17 cellular contexts compared by ENCODE assay signal in the genomic region with DNA sequence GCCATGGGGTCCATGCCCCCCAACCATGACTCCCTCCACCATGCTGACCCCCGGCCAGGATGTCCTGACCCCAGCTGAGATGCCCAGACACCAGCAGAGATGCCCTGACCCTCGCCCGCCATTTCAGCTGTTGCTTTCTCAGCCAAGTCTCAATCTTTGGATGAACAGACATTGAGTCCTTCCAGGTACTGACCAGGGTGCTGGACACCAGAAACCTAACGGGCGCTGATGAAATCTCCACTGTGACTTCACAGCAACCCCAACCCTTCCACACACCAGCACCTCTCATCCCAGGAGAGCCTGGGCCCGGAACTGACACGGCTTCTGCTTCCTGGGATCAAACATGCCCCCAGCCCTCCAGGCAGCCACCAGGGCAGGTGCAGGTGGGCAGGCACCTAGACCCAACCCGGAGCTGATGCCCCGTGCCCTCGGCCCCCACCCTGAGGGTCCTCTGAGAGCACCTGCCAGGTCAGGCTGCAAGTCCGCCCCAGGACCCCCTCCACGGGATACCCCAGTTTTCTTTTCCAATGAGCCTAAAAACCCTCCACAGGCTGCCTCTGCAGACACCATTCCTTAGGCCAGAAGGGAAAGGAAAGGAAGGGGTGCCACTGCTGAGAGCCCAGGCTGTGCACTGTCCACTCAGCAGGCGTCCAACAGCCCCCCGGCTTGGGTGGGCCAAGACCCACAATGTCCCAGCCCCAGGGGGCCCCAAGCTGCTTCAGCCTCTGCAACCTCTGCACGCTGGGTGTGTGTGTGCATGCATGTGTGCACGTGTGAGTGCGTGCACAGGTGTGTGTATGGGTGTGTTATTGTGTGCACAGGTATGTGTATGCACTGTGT.
"Had no signal": no experiment of that assay in that cellular context is flagged by ENCODE, and none has a peak within 500 bp of the region (broad histone marks: within the 10 kb centered on the region; RNA-seq: fewer than 3 reads in every experiment).

No MANE protein-coding gene starts in this region.

- H3K9ac ChIP-seq: neural progenitor cell had no signal

- H3K4me3 ChIP-seq: esophagus muscularis mucosa, gastroesophageal sphincter, neural progenitor cell, psoas muscle, right lobe of liver, smooth muscle cell had no signal

- H3K9me3 Mint-ChIP-seq: activated T-helper 2 cell treated with anti-CD3 and anti-CD28 coated beads, Interferon-gamma antibody, Interleukin-2, Interleukin-4, amounts not matched to agents 10 μg/mL and 5 μg/mL and 100 μg/mL, durations not matched to agents 14 hours and 24 hours and 36 hours; immature natural killer cell; neural progenitor cell; stimulated activated naive B cell treated with anti-CD40 and anti-IgM and Interleukin-4, amounts not matched to agents 10 μg/mL and 1 μg/mL and 100 μg/mL, for 72 hours; T-helper 1 cell treated with Interleukin-12 subunit alpha and Interleukin-12 subunit beta and Interleukin-4 antibody, amounts not matched to agents 30 μg/mL and 1 μg/mL, for 36 hours had no signal

- H3K4me2 ChIP-seq: neural progenitor cell, smooth muscle cell had no signal

- DNase-seq: activated CD4-positive, alpha-beta T cell treated with anti-CD3 and anti-CD28 coated beads for 1 hour; activated CD4-positive, alpha-beta T cell treated with anti-CD3 and anti-CD28 coated beads, Interleukin-2, amount 50 U/mL, for 48 hours; activated CD8-positive, alpha-beta memory T cell treated with anti-CD3 and anti-CD28 coated beads, Interleukin-2, amount 10 ng/mL, durations not matched to agents 7 days and 5 days; activated naive CD4-positive, alpha-beta T cell treated with Interleukin-2 at 50 U/mL for 16 hours; effector CD4-positive, alpha-beta T cell; immature natural killer cell; left ventricle myocardium superior; psoas muscle; right lobe of liver; stimulated activated CD4-positive, alpha-beta T cell treated with anti-CD3 and anti-CD28 coated beads, Interleukin-4, amount 100 ng/mL, for 1 hour; stimulated activated naive B cell treated with anti-CD40 and anti-IgM and Interleukin-4, amounts not matched to agents 10 μg/mL and 1 μg/mL and 100 μg/mL, for 72 hours had no signal

- H3K36me3 Mint-ChIP-seq: immature natural killer cell, neural progenitor cell had no signal

- H2AFZ ChIP-seq: neural progenitor cell had no signal

- H3K9me3 ChIP-seq: esophagus muscularis mucosa, gastroesophageal sphincter, psoas muscle, right lobe of liver had no signal

- H3K4me3 Mint-ChIP-seq: activated CD8-positive, alpha-beta memory T cell treated with anti-CD3 and anti-CD28 coated beads, Interleukin-2, amount 10 ng/mL, durations not matched to agents 7 days and 5 days; immature natural killer cell; neural progenitor cell; stimulated activated naive B cell treated with anti-CD40 and anti-IgM and Interleukin-4, amounts not matched to agents 10 μg/mL and 1 μg/mL and 100 μg/mL, for 72 hours; T-helper 1 cell treated with Interleukin-12 subunit alpha and Interleukin-12 subunit beta and Interleukin-4 antibody, amounts not matched to agents 30 μg/mL and 1 μg/mL, for 36 hours had no signal

- H3K27ac Mint-ChIP-seq: activated CD8-positive, alpha-beta memory T cell treated with anti-CD3 and anti-CD28 coated beads, Interleukin-2, amount 10 ng/mL, durations not matched to agents 7 days and 5 days; activated T-helper 2 cell treated with anti-CD3 and anti-CD28 coated beads, Interferon-gamma antibody, Interleukin-2, Interleukin-4, amounts not matched to agents 10 μg/mL and 5 μg/mL and 100 μg/mL, durations not matched to agents 14 hours and 24 hours and 36 hours; neural progenitor cell; stimulated activated naive B cell treated with anti-CD40 and anti-IgM and Interleukin-4, amounts not matched to agents 10 μg/mL and 1 μg/mL and 100 μg/mL, for 72 hours; T-helper 1 cell treated with Interleukin-12 subunit alpha and Interleukin-12 subunit beta and Interleukin-4 antibody, amounts not matched to agents 30 μg/mL and 1 μg/mL, for 36 hours had no signal

- H3K27me3 Mint-ChIP-seq: activated CD8-positive, alpha-beta memory T cell treated with anti-CD3 and anti-CD28 coated beads, Interleukin-2, amount 10 ng/mL, durations not matched to agents 7 days and 5 days; stimulated activated naive B cell treated with anti-CD40 and anti-IgM and Interleukin-4, amounts not matched to agents 10 μg/mL and 1 μg/mL and 100 μg/mL, for 72 hours had no signal

- H3K27ac ChIP-seq: esophagus muscularis mucosa, gastroesophageal sphincter, neural progenitor cell, psoas muscle, right lobe of liver had no signal

- ATAC-seq: activated CD8-positive, alpha-beta memory T cell treated with anti-CD3 and anti-CD28 coated beads, Interleukin-2, amount 10 ng/mL, durations not matched to agents 7 days and 5 days; gastroesophageal sphincter; right lobe of liver; stimulated activated naive B cell treated with anti-CD40 and anti-IgM and Interleukin-4, amounts not matched to agents 10 μg/mL and 1 μg/mL and 100 μg/mL, for 72 hours had no signal

- H3K4me1 Mint-ChIP-seq: activated CD8-positive, alpha-beta memory T cell treated with anti-CD3 and anti-CD28 coated beads, Interleukin-2, amount 10 ng/mL, durations not matched to agents 7 days and 5 days; stimulated activated naive B cell treated with anti-CD40 and anti-IgM and Interleukin-4, amounts not matched to agents 10 μg/mL and 1 μg/mL and 100 μg/mL, for 72 hours had no signal

- H3K4me1 ChIP-seq: neural progenitor cell, psoas muscle, right lobe of liver had no signal

- H3K36me3 ChIP-seq: esophagus muscularis mucosa, gastroesophageal sphincter, neural progenitor cell, right lobe of liver had no signal

- H3K27me3 ChIP-seq: esophagus muscularis mucosa, gastroesophageal sphincter, neural progenitor cell, right lobe of liver had no signal
